ENCODE assay signal across 22 cellular contexts in genomic region chr17:79084291-79085153, GRCh38.
"Had no signal": no experiment of that assay in that cellular context is flagged by ENCODE, and none has a peak within 500 bp of the region (broad histone marks: within the 10 kb centered on the region; RNA-seq: fewer than 3 reads in every experiment).

No MANE protein-coding gene starts in this region.

- H3K4me1 ChIP-seq: ascending aorta had no signal

- H3K27ac ChIP-seq: ascending aorta, cardiac muscle cell, esophagus squamous epithelium, skin epidermis, thoracic aorta, VCaP had no signal

- H3K9me3 ChIP-seq: ascending aorta, esophagus squamous epithelium, thoracic aorta had no signal

- ATAC-seq: activated CD4-positive, CD25-positive, alpha-beta regulatory T cell treated with anti-CD3 and anti-CD28 coated beads, Interleukin-2, amount 50 U/mL, for 24 hours; naive thymus-derived CD8-positive, alpha-beta T cell; sciatic nerve; stimulated activated effector memory CD8-positive, alpha-beta T cell treated with anti-CD3 and anti-CD28 coated beads, Interleukin-12 subunit alpha, Interleukin-12 subunit beta, amount 100 ng/mL, for 72 hours had no signal

- H3K27me3 ChIP-seq: ascending aorta, cardiac muscle cell had no signal

- DNase-seq: activated CD4-positive, alpha-beta memory T cell treated with anti-CD3 and anti-CD28 coated beads for 36 hours; activated CD4-positive, alpha-beta T cell treated with anti-CD3 and anti-CD28 coated beads for 48 hours; activated CD8-positive, alpha-beta memory T cell treated with anti-CD3 and anti-CD28 coated beads, Interleukin-2, amount 50 U/mL, for 4 hours; activated gamma-delta T cell; activated naive CD4-positive, alpha-beta T cell treated with anti-CD3 and anti-CD28 coated beads, Interleukin-2, amount 10 ng/mL, durations not matched to agents 7 days and 5 days; activated naive CD8-positive, alpha-beta T cell treated with anti-CD3 and anti-CD28 coated beads, Interleukin-2, amount 10 ng/mL, durations not matched to agents 7 days and 5 days; activated T-cell treated with anti-CD3 and anti-CD28 coated beads, Interleukin-2, amount 50 U/mL, for 24 hours; esophagus squamous epithelium; foreskin melanocyte; midbrain; occipital lobe; stimulated activated CD4-positive, alpha-beta T cell treated with anti-CD3 and anti-CD28 coated beads, Interleukin-4, amount 100 ng/mL, for 24 hours; trophoblast cell had no signal

- H3K4me3 ChIP-seq: ascending aorta, cardiac muscle cell, esophagus squamous epithelium, skin epidermis, thoracic aorta had no signal
